In genomic region chr2:213108308-213108707, GRCh38 we compare ENCODE assay signal across 17 cellular contexts.
"Had no signal": no experiment of that assay in that cellular context is flagged by ENCODE, and none has a peak within 500 bp of the region (broad histone marks: within the 10 kb centered on the region; RNA-seq: fewer than 3 reads in every experiment).

No MANE protein-coding gene starts in this region.

- H3K4me1 Mint-ChIP-seq: neural crest cell had no signal

- DNase-seq: activated CD4-positive, alpha-beta T cell treated with anti-CD3 and anti-CD28 coated beads for 1 hour; effector CD8-positive, alpha-beta T cell; heart left ventricle; left lung; mammary epithelial cell; right cardiac atrium; upper lobe of left lung had no signal

- H3K9me3 ChIP-seq: ascending aorta, gastroesophageal sphincter, heart left ventricle, left lung, thoracic aorta, upper lobe of left lung had no signal

- H3K27ac ChIP-seq: ascending aorta, gastroesophageal sphincter, heart left ventricle, left lung, thoracic aorta, upper lobe of left lung, VCaP had no signal

- H3K4me3 ChIP-seq: ascending aorta, gastroesophageal sphincter, heart left ventricle, left lung, skin epidermis, thoracic aorta, upper lobe of left lung had no signal

- H3K27me3 Mint-ChIP-seq: dendritic cell treated with granulocyte-macrophage colony-stimulating factor and Interleukin-4, amounts not matched to agents 40 ng/mL and 50 ng/mL, for 4 days; progenitor cell of endocrine pancreas had no signal

- H3K27me3 ChIP-seq: ascending aorta, gastroesophageal sphincter, heart left ventricle, left lung, upper lobe of left lung had no signal

- H3K9me3 Mint-ChIP-seq: dendritic cell treated with granulocyte-macrophage colony-stimulating factor and Interleukin-4, amounts not matched to agents 40 ng/mL and 50 ng/mL, for 4 days; neural crest cell; T-helper 1 cell treated with Interleukin-12 subunit alpha and Interleukin-12 subunit beta and Interleukin-4 antibody, amounts not matched to agents 30 μg/mL and 1 μg/mL, for 36 hours had no signal

- H3K27ac Mint-ChIP-seq: dendritic cell treated with granulocyte-macrophage colony-stimulating factor and Interleukin-4, amounts not matched to agents 40 ng/mL and 50 ng/mL, for 4 days; progenitor cell of endocrine pancreas; T-helper 1 cell treated with Interleukin-12 subunit alpha and Interleukin-12 subunit beta and Interleukin-4 antibody, amounts not matched to agents 30 μg/mL and 1 μg/mL, for 36 hours had no signal

- H3K4me1 ChIP-seq: ascending aorta had no signal

- H3K36me3 ChIP-seq: ascending aorta, gastroesophageal sphincter, heart left ventricle, left lung, thoracic aorta, upper lobe of left lung had no signal

- H3K4me3 Mint-ChIP-seq: dendritic cell treated with granulocyte-macrophage colony-stimulating factor and Interleukin-4, amounts not matched to agents 40 ng/mL and 50 ng/mL, for 4 days; neural crest cell; T-helper 1 cell treated with Interleukin-12 subunit alpha and Interleukin-12 subunit beta and Interleukin-4 antibody, amounts not matched to agents 30 μg/mL and 1 μg/mL, for 36 hours had no signal

- ATAC-seq: esophagus mucosa, gastroesophageal sphincter, heart left ventricle, left lung, right cardiac atrium had no signal
